ENCODE assay signal across 28 cellular contexts in the genomic region with DNA sequence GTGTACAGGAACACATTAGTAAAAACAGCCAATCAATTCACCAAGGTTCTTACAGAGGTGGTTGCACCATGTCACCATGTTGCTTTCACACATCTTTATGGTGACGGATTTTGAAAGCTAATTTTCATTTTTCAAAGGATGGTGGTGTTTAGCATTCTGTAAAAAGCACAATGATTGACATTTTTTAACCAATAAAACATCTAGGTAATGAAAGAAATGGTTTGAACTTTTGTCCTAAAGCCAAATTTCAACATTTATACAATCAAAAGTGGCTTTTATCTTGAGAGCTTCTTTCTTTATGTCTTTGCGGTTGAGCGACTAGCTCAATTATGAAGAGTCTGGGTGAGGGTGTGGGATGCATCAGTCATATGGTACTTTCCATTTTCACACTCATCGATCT.
"Had no signal": no experiment of that assay in that cellular context is flagged by ENCODE, and none has a peak within 500 bp of the region (broad histone marks: within the 10 kb centered on the region; RNA-seq: fewer than 3 reads in every experiment).

No MANE protein-coding gene starts in this region.

- H3K9me3 ChIP-seq: suprapubic skin, testis, thoracic aorta, thyroid gland, tibial artery, tibial nerve, transverse colon, upper lobe of left lung, upper lobe of right lung, uterus, vagina had no signal

- H3K27ac Mint-ChIP-seq: stimulated activated effector memory CD8-positive, alpha-beta T cell treated with anti-CD3 and anti-CD28 coated beads, Interleukin-12 subunit alpha, Interleukin-12 subunit beta, amount 100 ng/mL, for 72 hours; stimulated activated memory B cell treated with anti-CD40 and anti-IgM and Interleukin-4, amounts not matched to agents 10 μg/mL and 1 μg/mL and 100 μg/mL, for 72 hours; stimulated activated naive B cell treated with anti-CD40 and anti-IgM and Interleukin-4, amounts not matched to agents 10 μg/mL and 1 μg/mL and 100 μg/mL, for 72 hours; stimulated activated naive CD8-positive, alpha-beta T cell treated with anti-CD3 and anti-CD28 coated beads, Interleukin-15, amount 100 ng/mL, for 72 hours; stimulated activated naive CD8-positive, alpha-beta T cell treated with anti-CD3 and anti-CD28 coated beads, Interleukin-15, Interleukin-2, amounts not matched to agents 100 ng/mL and 50 ng/mL, for 24 hours; type B pancreatic cell had no signal

- FAIRE-seq: urothelium cell line had no signal

- H3K4me3 Mint-ChIP-seq: stimulated activated effector memory CD8-positive, alpha-beta T cell treated with anti-CD3 and anti-CD28 coated beads, Interleukin-12 subunit alpha, Interleukin-12 subunit beta, amount 100 ng/mL, for 72 hours; stimulated activated memory B cell treated with anti-CD40 and anti-IgM and Interleukin-4, amounts not matched to agents 10 μg/mL and 1 μg/mL and 100 μg/mL, for 72 hours; stimulated activated naive B cell treated with anti-CD40 and anti-IgM and Interleukin-4, amounts not matched to agents 10 μg/mL and 1 μg/mL and 100 μg/mL, for 72 hours; stimulated activated naive CD8-positive, alpha-beta T cell treated with anti-CD3 and anti-CD28 coated beads, Interleukin-15, amount 100 ng/mL, for 72 hours; stimulated activated naive CD8-positive, alpha-beta T cell treated with anti-CD3 and anti-CD28 coated beads, Interleukin-15, Interleukin-2, amounts not matched to agents 100 ng/mL and 50 ng/mL, for 24 hours; type B pancreatic cell had no signal

- ATAC-seq: stimulated activated effector memory CD8-positive, alpha-beta T cell treated with anti-CD3 and anti-CD28 coated beads, Interleukin-12 subunit alpha, Interleukin-12 subunit beta, amount 100 ng/mL, for 72 hours; stimulated activated memory B cell treated with anti-CD40 and anti-IgM and Interleukin-4, amounts not matched to agents 10 μg/mL and 1 μg/mL and 100 μg/mL, for 72 hours; stimulated activated naive B cell treated with anti-CD40 and anti-IgM and Interleukin-4, amounts not matched to agents 10 μg/mL and 1 μg/mL and 100 μg/mL, for 72 hours; stimulated activated naive CD8-positive, alpha-beta T cell treated with anti-CD3 and anti-CD28 coated beads, Interleukin-15, amount 100 ng/mL, for 72 hours; stimulated activated naive CD8-positive, alpha-beta T cell treated with anti-CD3 and anti-CD28 coated beads, Interleukin-15, Interleukin-2, amounts not matched to agents 100 U/mL and 50 U/mL, for 24 hours; upper lobe of right lung had no signal

- H3K4me3 ChIP-seq: stomach, suprapubic skin, testis, thoracic aorta, thyroid gland, tibial artery, tibial nerve, transverse colon, upper lobe of left lung, upper lobe of right lung, uterus, vagina had no signal

- H3K27ac ChIP-seq: stomach, suprapubic skin, testis, thoracic aorta, thyroid gland, tibial artery, tibial nerve, transverse colon, upper lobe of left lung, upper lobe of right lung, uterus, vagina had no signal

- H3K27me3 Mint-ChIP-seq: stimulated activated memory B cell treated with anti-CD40 and anti-IgM and Interleukin-4, amounts not matched to agents 10 μg/mL and 1 μg/mL and 100 μg/mL, for 72 hours; stimulated activated naive B cell treated with anti-CD40 and anti-IgM and Interleukin-4, amounts not matched to agents 10 μg/mL and 1 μg/mL and 100 μg/mL, for 72 hours; stimulated activated naive CD8-positive, alpha-beta T cell treated with anti-CD3 and anti-CD28 coated beads, Interleukin-15, amount 100 ng/mL, for 72 hours; stimulated activated naive CD8-positive, alpha-beta T cell treated with anti-CD3 and anti-CD28 coated beads, Interleukin-15, Interleukin-2, amounts not matched to agents 100 ng/mL and 50 ng/mL, for 24 hours had no signal

- H3K4me1 Mint-ChIP-seq: stimulated activated effector memory CD8-positive, alpha-beta T cell treated with anti-CD3 and anti-CD28 coated beads, Interleukin-12 subunit alpha, Interleukin-12 subunit beta, amount 100 ng/mL, for 72 hours; stimulated activated memory B cell treated with anti-CD40 and anti-IgM and Interleukin-4, amounts not matched to agents 10 μg/mL and 1 μg/mL and 100 μg/mL, for 72 hours; stimulated activated naive B cell treated with anti-CD40 and anti-IgM and Interleukin-4, amounts not matched to agents 10 μg/mL and 1 μg/mL and 100 μg/mL, for 72 hours; stimulated activated naive CD8-positive, alpha-beta T cell treated with anti-CD3 and anti-CD28 coated beads, Interleukin-15, amount 100 ng/mL, for 72 hours had no signal

- H3K9me3 Mint-ChIP-seq: type B pancreatic cell had no signal

- H3K36me3 Mint-ChIP-seq: stimulated activated effector memory CD8-positive, alpha-beta T cell treated with anti-CD3 and anti-CD28 coated beads, Interleukin-12 subunit alpha, Interleukin-12 subunit beta, amount 100 ng/mL, for 72 hours; stimulated activated memory B cell treated with anti-CD40 and anti-IgM and Interleukin-4, amounts not matched to agents 10 μg/mL and 1 μg/mL and 100 μg/mL, for 72 hours; stimulated activated naive B cell treated with anti-CD40 and anti-IgM and Interleukin-4, amounts not matched to agents 10 μg/mL and 1 μg/mL and 100 μg/mL, for 72 hours; type B pancreatic cell had no signal

- DNase-seq: stimulated activated CD4-positive, alpha-beta T cell treated with anti-CD3 and anti-CD28 coated beads, Interleukin-2, amount 100 ng/mL, for 48 hours; stimulated activated CD4-positive, alpha-beta T cell treated with anti-CD3 and anti-CD28 coated beads, Interleukin-4, amount 100 ng/mL, for 1 hour; stimulated activated CD4-positive, alpha-beta T cell treated with anti-CD3 and anti-CD28 coated beads, Interleukin-4, amount 100 ng/mL, for 24 hours; stimulated activated CD4-positive, alpha-beta T cell treated with anti-CD3 and anti-CD28 coated beads, Interleukin-4, amount 100 ng/mL, for 4 hours; stimulated activated CD8-positive, alpha-beta memory T cell treated with anti-CD3 and anti-CD28 coated beads, Interleukin-4, amount 100 ng/mL, for 48 hours; stimulated activated naive B cell treated with anti-CD40 and anti-IgM and Interleukin-4, amounts not matched to agents 10 μg/mL and 1 μg/mL and 100 μg/mL, for 72 hours; stimulated activated naive CD4-positive, alpha-beta T cell; stimulated activated naive CD4-positive, alpha-beta T cell treated with Interleukin-2 at 50 U/mL for 16 hours; stimulated activated naive CD8-positive, alpha-beta T cell treated with anti-CD3 and anti-CD28 coated beads, Interleukin-15, amount 100 ng/mL, for 72 hours; stimulated activated naive CD8-positive, alpha-beta T cell treated with anti-CD3 and anti-CD28 coated beads, Interleukin-15, Interleukin-2, amounts not matched to agents 100 U/mL and 50 U/mL, for 24 hours; stomach; substantia nigra; testis; thyroid gland; tibial artery; transverse colon; upper lobe of left lung; upper lobe of right lung; uterus had no signal

- H3K4me1 ChIP-seq: stomach, suprapubic skin, testis, thyroid gland, tibial artery, tibial nerve, transverse colon, upper lobe of left lung, upper lobe of right lung, uterus, vagina had no signal

- H3K27me3 ChIP-seq: stomach, suprapubic skin, testis, thyroid gland, tibial artery, tibial nerve, transverse colon, upper lobe of left lung, upper lobe of right lung, uterus, vagina had no signal

- H3K36me3 ChIP-seq: stomach, suprapubic skin, thoracic aorta, thyroid gland, tibial artery, tibial nerve, transverse colon, upper lobe of left lung, upper lobe of right lung, uterus, vagina had no signal
